ENCODE assay signal across 1 cellular context in genomic region chr14:70886421-70887206, GRCh38.
TF ChIP-seq lines count a peak whose summit lies in the region.

No MANE protein-coding gene starts in this region.

TF ChIP-seq in HepG2, 621 proteins besides CTCF, POLR2A, EP300 and RAD21 (continued from another document):
- no peak for TF ChIP-seq CEBPZ (IDR thresholded peaks at IDR 0.05; ENCODE audit: low read length)
- no peak for TF ChIP-seq BRF2 (CRISPR knock-in tag; IDR thresholded peaks at IDR 0.05)
- no peak for TF ChIP-seq SMAD9 (CRISPR knock-in tag; IDR thresholded peaks at IDR 0.05)
- TF ChIP-seq JDP2 (CRISPR knock-in tag; IDR thresholded peaks at IDR 0.05; ENCODE audit: borderline replicate concordance) = no peak
- TF ChIP-seq NFIB (CRISPR knock-in tag; IDR thresholded peaks at IDR 0.05; ENCODE audit: borderline replicate concordance) = no peak
- TF ChIP-seq GABPA (IDR thresholded peaks at IDR 0.05; ENCODE audit: low read depth, low read length) = no peak
- TF ChIP-seq GABPA (CRISPR knock-in tag; IDR thresholded peaks at IDR 0.05; ENCODE audit: low read depth) = no peak
- no peak for TF ChIP-seq ZNF563 (CRISPR knock-in tag; IDR thresholded peaks at IDR 0.05)
- TF ChIP-seq FOXK2 (IDR thresholded peaks at IDR 0.05) = no peak
- no peak for TF ChIP-seq NR3C1 (CRISPR knock-in tag; IDR thresholded peaks at IDR 0.05)
- no peak for TF ChIP-seq ZBTB21 (CRISPR knock-in tag; IDR thresholded peaks at IDR 0.05)
